Comparison of ENCODE assay signal across 8 cellular contexts in genomic region chr12:33439587-33440011, GRCh38. TPM values are rescaled to one million over a fixed set of nuclear protein-coding genes. Genes with fewer than 3 reads are reported as not detected.
DNase-seq lines count a peak whose midpoint lies in the region; ATAC-seq lines count a peak whose summit lies in the region.

Gene SYT10 (minus strand): TSS chr12:33439819. CDS start chr12:33439522, 297 bp downstream.

- no peaks in the 10 kb centered on the region for H3K36me3 Mint-ChIP-seq in activated T-cell treated with anti-CD3 and anti-CD28 coated beads, Interleukin-2, amount 50 U/mL, for 4 hours (ENCODE audit: insufficient read depth)
- H3K36me3 Mint-ChIP-seq in activated T-helper 17 cell treated with anti-CD3 and anti-CD28 coated beads, Interleukin-2, amount 50 U/mL, for 72 hours (ENCODE audit: low read depth): no peaks in the 10 kb centered on the region
- H3K36me3 Mint-ChIP-seq in stimulated activated memory B cell treated with anti-CD40 and anti-IgM and Interleukin-4, amounts not matched to agents 10 μg/mL and 1 μg/mL and 100 μg/mL, for 72 hours: no peaks in the 10 kb centered on the region

- peak within 1 kb of the TSS; percentile 29 for H3K4me3 Mint-ChIP-seq in activated T-cell treated with anti-CD3 and anti-CD28 coated beads, Interleukin-2, amount 50 U/mL, for 4 hours
- H3K4me3 Mint-ChIP-seq in activated T-helper 17 cell treated with anti-CD3 and anti-CD28 coated beads, Interleukin-2, amount 50 U/mL, for 72 hours: peak within 1 kb of the TSS; percentile 26
- peak within 1 kb of the TSS; percentile 34 for H3K4me3 Mint-ChIP-seq in stimulated activated memory B cell treated with anti-CD40 and anti-IgM and Interleukin-4, amounts not matched to agents 10 μg/mL and 1 μg/mL and 100 μg/mL, for 72 hours

- H3K9me3 Mint-ChIP-seq in activated T-cell treated with anti-CD3 and anti-CD28 coated beads, Interleukin-2, amount 50 U/mL, for 4 hours: no peaks in the 10 kb centered on the region
- H3K9me3 Mint-ChIP-seq in activated T-helper 17 cell treated with anti-CD3 and anti-CD28 coated beads, Interleukin-2, amount 50 U/mL, for 72 hours: no peaks in the 10 kb centered on the region
- H3K9me3 Mint-ChIP-seq in stimulated activated memory B cell treated with anti-CD40 and anti-IgM and Interleukin-4, amounts not matched to agents 10 μg/mL and 1 μg/mL and 100 μg/mL, for 72 hours: peaks cover 9% of the 10 kb centered on the region

- ATAC-seq in activated T-cell treated with anti-CD3 and anti-CD28 coated beads, Interleukin-2, amount 50 U/mL, for 4 hours: no peak
- ATAC-seq in activated T-helper 17 cell treated with anti-CD3 and anti-CD28 coated beads, Interleukin-2, amount 50 U/mL, for 72 hours (replicated peaks): no peak
- no peak for ATAC-seq in stimulated activated memory B cell treated with anti-CD40 and anti-IgM and Interleukin-4, amounts not matched to agents 10 μg/mL and 1 μg/mL and 100 μg/mL, for 72 hours
- ATAC-seq in HG03521 (IDR thresholded peaks at IDR 0.05; ENCODE audit: unreplicated experiment) (no peak), GM19467 (IDR thresholded peaks at IDR 0.05; ENCODE audit: unreplicated experiment) (no peak)

- peaks cover 28% of the 10 kb centered on the region for H3K27me3 Mint-ChIP-seq in activated T-cell treated with anti-CD3 and anti-CD28 coated beads, Interleukin-2, amount 50 U/mL, for 4 hours (ENCODE audit: low read depth)
- H3K27me3 Mint-ChIP-seq in activated T-helper 17 cell treated with anti-CD3 and anti-CD28 coated beads, Interleukin-2, amount 50 U/mL, for 72 hours: peaks cover 22% of the 10 kb centered on the region
- H3K27me3 Mint-ChIP-seq in stimulated activated memory B cell treated with anti-CD40 and anti-IgM and Interleukin-4, amounts not matched to agents 10 μg/mL and 1 μg/mL and 100 μg/mL, for 72 hours: peaks cover 41% of the 10 kb centered on the region

- H3K4me3 ChIP-seq in iPS-18c (ENCODE audit: insufficient read depth, low read depth, low read length): peak within 1 kb of the TSS; percentile 88

- H3K27ac Mint-ChIP-seq in activated T-helper 17 cell treated with anti-CD3 and anti-CD28 coated beads, Interleukin-2, amount 50 U/mL, for 72 hours: no peak within 1 kb of the TSS
- H3K27ac Mint-ChIP-seq in stimulated activated memory B cell treated with anti-CD40 and anti-IgM and Interleukin-4, amounts not matched to agents 10 μg/mL and 1 μg/mL and 100 μg/mL, for 72 hours: no peak within 1 kb of the TSS

- H3K4me1 Mint-ChIP-seq in activated T-cell treated with anti-CD3 and anti-CD28 coated beads, Interleukin-2, amount 50 U/mL, for 4 hours (ENCODE audit: low read depth): peaks cover 4% of the 10 kb centered on the region
- no peaks in the 10 kb centered on the region for H3K4me1 Mint-ChIP-seq in activated T-helper 17 cell treated with anti-CD3 and anti-CD28 coated beads, Interleukin-2, amount 50 U/mL, for 72 hours
- no peaks in the 10 kb centered on the region for H3K4me1 Mint-ChIP-seq in stimulated activated memory B cell treated with anti-CD40 and anti-IgM and Interleukin-4, amounts not matched to agents 10 μg/mL and 1 μg/mL and 100 μg/mL, for 72 hours

- no peak for DNase-seq in activated T-cell treated with anti-CD3 and anti-CD28 coated beads, Interleukin-2, amount 50 U/mL, for 4 hours
- DNase-seq in activated T-cell treated with anti-CD3 and anti-CD28 coated beads for 4 hours (no peak), NCI-H510A treated with DMSO at 0.1 percent for 48 hours (lab: John Stamatoyannopoulos, UW) (no peak)

- H3K9me3 ChIP-seq in iPS-18c (ENCODE audit: control insufficient read depth, insufficient read depth, low read length): no peaks in the 10 kb centered on the region

RNA-seq across cellular contexts. Expression of gene SYT10, which starts in this region (rescaled TPM):
- not detected for total RNA-seq in activated T-cell treated with anti-CD3 and anti-CD28 coated beads, Interleukin-2, amount 50 U/mL, for 4 hours
- total RNA-seq in activated T-helper 17 cell treated with anti-CD3 and anti-CD28 coated beads, Interleukin-2, amount 50 U/mL, for 72 hours: not detected
